In genomic region chr18:62493033-62493862, GRCh38 we compare ENCODE assay signal across 27 cellular contexts.
"Had no signal": no experiment of that assay in that cellular context is flagged by ENCODE, and none has a peak within 500 bp of the region (broad histone marks: within the 10 kb centered on the region; RNA-seq: fewer than 3 reads in every experiment).

No MANE protein-coding gene starts in this region.

- H3K4me1 ChIP-seq: breast epithelium, esophagus muscularis mucosa, heart right ventricle, right atrium auricular region, spleen, testis had no signal

- H3K27ac ChIP-seq: breast epithelium, esophagus muscularis mucosa, heart right ventricle, neural progenitor cell, right atrium auricular region, spleen, testis, transverse colon, VCaP had no signal

- H3K4me3 ChIP-seq: breast epithelium, esophagus muscularis mucosa, heart right ventricle, lung, neural progenitor cell, right atrium auricular region, spleen, testis, transverse colon had no signal

- H3K9me3 ChIP-seq: breast epithelium, heart right ventricle, right atrium auricular region, spleen, testis, transverse colon had no signal

- FAIRE-seq: colon, TTC549, urothelium cell line had no signal

- H3K27me3 ChIP-seq: breast epithelium, neural progenitor cell, right atrium auricular region, spleen, testis, transverse colon had no signal

- H3K36me3 ChIP-seq: breast epithelium, esophagus muscularis mucosa, heart right ventricle, neural progenitor cell, right atrium auricular region, spleen, transverse colon had no signal

- DNase-seq: activated CD4-positive, alpha-beta memory T cell treated with anti-CD3 and anti-CD28 coated beads for 36 hours; activated CD4-positive, alpha-beta T cell treated with anti-CD3 and anti-CD28 coated beads for 4 hours; activated CD8-positive, alpha-beta memory T cell treated with anti-CD3 and anti-CD28 coated beads, Interleukin-2, amount 50 U/mL, for 4 hours; activated effector memory CD4-positive, alpha-beta T cell treated with anti-CD3 and anti-CD28 coated beads, Interleukin-2, amount 50 U/mL, for 16 hours; activated naive CD4-positive, alpha-beta T cell treated with anti-CD3 and anti-CD28 coated beads, Interleukin-2, amount 10 ng/mL, durations not matched to agents 7 days and 5 days; activated naive CD8-positive, alpha-beta T cell treated with anti-CD3 and anti-CD28 coated beads, Interleukin-2, amount 10 ng/mL, durations not matched to agents 7 days and 5 days; activated T-cell treated with anti-CD3 and anti-CD28 coated beads, Interleukin-2, amount 50 U/mL, for 1 hour; amniotic stem cell; dermis blood vessel endothelial cell; effector CD4-positive, alpha-beta T cell; foreskin melanocyte; heart right ventricle; mesendoderm; natural killer cell; spleen; stimulated activated naive CD4-positive, alpha-beta T cell; testis; transverse colon had no signal
